ENCODE assay signal across 10 cellular contexts in the genomic region with DNA sequence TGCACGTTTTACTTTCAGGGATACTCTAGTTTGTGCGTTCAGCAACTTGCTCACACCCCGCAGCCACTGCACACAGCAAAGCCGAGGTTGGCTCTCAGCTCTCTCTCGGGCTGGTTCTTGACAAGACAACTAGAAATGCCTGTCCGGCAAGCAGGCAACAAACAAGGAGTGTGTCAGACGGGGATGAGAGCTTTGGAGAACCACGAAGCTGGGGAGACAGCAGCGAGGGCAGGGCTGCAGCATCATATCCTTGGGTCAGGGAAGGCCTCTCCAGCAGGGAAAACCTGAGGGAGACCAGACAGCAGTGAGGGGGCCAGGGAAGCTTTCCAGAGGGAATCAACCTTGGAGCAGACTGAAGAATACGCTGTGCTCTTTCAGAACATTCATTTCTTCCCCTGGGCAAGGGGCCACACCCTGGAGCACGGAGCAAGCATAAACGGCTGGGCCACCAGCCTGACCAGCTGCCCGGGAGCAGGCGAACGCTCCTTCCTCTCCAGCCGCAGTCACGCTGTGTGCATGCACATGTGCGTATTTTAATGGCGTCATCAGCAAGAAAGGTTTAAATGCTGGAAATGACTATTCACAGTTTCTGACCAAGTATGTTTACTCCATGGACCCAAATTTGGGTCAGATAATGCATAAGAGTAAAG. TPM values are rescaled to one million over a fixed set of nuclear protein-coding genes. Genes with fewer than 3 reads are reported as not detected.
DNase-seq lines count a peak whose midpoint lies in the region; ATAC-seq and TF ChIP-seq lines count a peak whose summit lies in the region.
"Had no signal": no experiment of that assay in that cellular context is flagged by ENCODE, and none has a peak within 500 bp of the region (broad histone marks: within the 10 kb centered on the region; RNA-seq: fewer than 3 reads in every experiment).

No MANE protein-coding gene starts in this region.

- H3F3A ChIP-seq in MM.1S (ENCODE audit: insufficient read depth, low read length): peaks cover 9% of the 10 kb centered on the region

- no peak for TF ChIP-seq POLR2A in heart left ventricle (IDR thresholded peaks at IDR 0.05)

- ATAC-seq in CD4-positive, CD25-positive, alpha-beta regulatory T cell (ENCODE audit: low read depth in 2 of 2): no peak
- ATAC-seq in heart left ventricle (peak; percentile 35 to 75 (median 61)), sciatic nerve (peak; percentile 83), GM19035 (IDR thresholded peaks at IDR 0.05; ENCODE audit: unreplicated experiment) (no peak), HG03520 (IDR thresholded peaks at IDR 0.05; ENCODE audit: unreplicated experiment) (no peak)

- TF ChIP-seq CTCF in heart left ventricle (IDR thresholded peaks at IDR 0.05) (no peak), MM.1S (IDR thresholded peaks at IDR 0.05; ENCODE audit: low read length) (no peak)

- no peaks in the 10 kb centered on the region for H3K27me3 Mint-ChIP-seq in CD4-positive, CD25-positive, alpha-beta regulatory T cell
- H3K27me3 Mint-ChIP-seq in activated T-helper 1 cell treated with anti-CD3 and anti-CD28 coated beads, Interleukin-12 subunit alpha, Interleukin-12 subunit beta, Interleukin-2, Interleukin-4 antibody, amounts not matched to agents 30 ng/mL and 10 ng/mL and 1 ng/mL, durations not matched to agents 14 hours and 24 hours and 36 hours (ENCODE audit: insufficient read depth): no peaks in the 10 kb centered on the region

- no peaks in the 10 kb centered on the region for H3K36me3 Mint-ChIP-seq in CD4-positive, CD25-positive, alpha-beta regulatory T cell
- peaks cover 50% of the 10 kb centered on the region for H3K36me3 Mint-ChIP-seq in activated T-helper 1 cell treated with anti-CD3 and anti-CD28 coated beads, Interleukin-12 subunit alpha, Interleukin-12 subunit beta, Interleukin-2, Interleukin-4 antibody, amounts not matched to agents 30 ng/mL and 10 ng/mL and 1 ng/mL, durations not matched to agents 14 hours and 24 hours and 36 hours (ENCODE audit: low read depth)

- peak overlapping the region; percentile 12 to 27 (median 18) for H3K27ac Mint-ChIP-seq in CD4-positive, CD25-positive, alpha-beta regulatory T cell
- H3K27ac Mint-ChIP-seq in activated T-helper 1 cell treated with anti-CD3 and anti-CD28 coated beads, Interleukin-12 subunit alpha, Interleukin-12 subunit beta, Interleukin-2, Interleukin-4 antibody, amounts not matched to agents 30 ng/mL and 10 ng/mL and 1 ng/mL, durations not matched to agents 14 hours and 24 hours and 36 hours: peak overlapping the region; percentile 87
- H3K27ac Mint-ChIP-seq: activated naive CD4-positive, alpha-beta T cell treated with anti-CD3 and anti-CD28 coated beads for 36 hours had no signal

- peaks cover 31% of the 10 kb centered on the region for H3K4me1 ChIP-seq in CD4-positive, CD25-positive, alpha-beta regulatory T cell (ENCODE audit: control insufficient read depth, insufficient read depth, low read length, poor library complexity, severe bottlenecking)
- H3K4me1 ChIP-seq in heart left ventricle (peaks cover 0 to 88% (median 39%) of the 10 kb centered on the region in 12 donors), MM.1S (ENCODE audit: low read length) (peaks cover 14% of the 10 kb centered on the region)

- H3K9me3 ChIP-seq in CD4-positive, CD25-positive, alpha-beta regulatory T cell (ENCODE audit: control insufficient read depth in 2 of 2, low read length in 2 of 2): no peaks in the 10 kb centered on the region
- H3K9me3 ChIP-seq in heart left ventricle (no peaks in the 10 kb centered on the region), MM.1S (replicated peaks; ENCODE audit: insufficient read depth, low read length) (no peaks in the 10 kb centered on the region)

- peak overlapping the region in 1 of 4 donors; percentile 8 for H3K4me3 Mint-ChIP-seq in CD4-positive, CD25-positive, alpha-beta regulatory T cell
- H3K4me3 Mint-ChIP-seq in activated T-helper 1 cell treated with anti-CD3 and anti-CD28 coated beads, Interleukin-12 subunit alpha, Interleukin-12 subunit beta, Interleukin-2, Interleukin-4 antibody, amounts not matched to agents 30 ng/mL and 10 ng/mL and 1 ng/mL, durations not matched to agents 14 hours and 24 hours and 36 hours: peak overlapping the region; percentile 70
- H3K4me3 Mint-ChIP-seq: activated naive CD4-positive, alpha-beta T cell treated with anti-CD3 and anti-CD28 coated beads for 36 hours had no signal

- intact Hi-C loops in activated T-helper 1 cell treated with anti-CD3 and anti-CD28 coated beads, Interleukin-12 subunit alpha, Interleukin-12 subunit beta, Interleukin-2, Interleukin-4 antibody, amounts not matched to agents 30 ng/mL and 10 ng/mL and 1 ng/mL, durations not matched to agents 14 hours and 24 hours and 36 hours (cut with micrococcal nuclease): no loop called here
- intact Hi-C loops in heart left ventricle (cut with DNase I) (loop anchor here in 4 of 10 donors (5.0 to 10.0 kb wide), 4 partner anchors 49 to 178 kb away; no protein-coding TSS in a partner anchor), sciatic nerve (cut with DNase I) (no loop called here)

- no peak for DNase-seq in CD4-positive, CD25-positive, alpha-beta regulatory T cell
- DNase-seq in activated T-helper 1 cell treated with anti-CD3 and anti-CD28 coated beads, Interleukin-12 subunit alpha, Interleukin-12 subunit beta, Interleukin-2, Interleukin-4 antibody, amounts not matched to agents 30 ng/mL and 10 ng/mL and 1 ng/mL, durations not matched to agents 14 hours and 24 hours and 36 hours (ENCODE audit: low spot score): no peak
- peak; percentile 49 to 77 (median 65) for DNase-seq in heart left ventricle
- no peak for DNase-seq in sciatic nerve (ENCODE audit: low spot score)
- no peak for DNase-seq in MM.1S
- no peak for DNase-seq in activated effector memory CD4-positive, alpha-beta T cell treated with anti-CD3 and anti-CD28 coated beads, Interleukin-2, amount 50 U/mL, for 16 hours
- DNase-seq: activated naive CD4-positive, alpha-beta T cell treated with anti-CD3 and anti-CD28 coated beads for 36 hours had no signal

- H3K79me2 ChIP-seq in MM.1S (ENCODE audit: low read length): peaks cover 100% of the 10 kb centered on the region

- WGBS in heart left ventricle, 4 donors: 59 to 76% (median 66%) methylated on average over 12 to 19 of the region's 19 CpGs

- H3K9me3 Mint-ChIP-seq in CD4-positive, CD25-positive, alpha-beta regulatory T cell: no peaks in the 10 kb centered on the region
- H3K9me3 Mint-ChIP-seq in activated T-helper 1 cell treated with anti-CD3 and anti-CD28 coated beads, Interleukin-12 subunit alpha, Interleukin-12 subunit beta, Interleukin-2, Interleukin-4 antibody, amounts not matched to agents 30 ng/mL and 10 ng/mL and 1 ng/mL, durations not matched to agents 14 hours and 24 hours and 36 hours: no peaks in the 10 kb centered on the region
- H3K9me3 Mint-ChIP-seq: activated naive CD4-positive, alpha-beta T cell treated with anti-CD3 and anti-CD28 coated beads for 36 hours; T-helper 1 cell treated with Interleukin-12 subunit alpha and Interleukin-12 subunit beta and Interleukin-4 antibody, amounts not matched to agents 30 μg/mL and 1 μg/mL, for 36 hours had no signal

- peaks cover 36 to 91% (median 61%) of the 10 kb centered on the region in 4 donors for H3K4me1 Mint-ChIP-seq in CD4-positive, CD25-positive, alpha-beta regulatory T cell
- peaks cover 97% of the 10 kb centered on the region for H3K4me1 Mint-ChIP-seq in activated T-helper 1 cell treated with anti-CD3 and anti-CD28 coated beads, Interleukin-12 subunit alpha, Interleukin-12 subunit beta, Interleukin-2, Interleukin-4 antibody, amounts not matched to agents 30 ng/mL and 10 ng/mL and 1 ng/mL, durations not matched to agents 14 hours and 24 hours and 36 hours (ENCODE audit: low read depth)

- no peak overlapping the region for H2AFZ ChIP-seq in MM.1S (ENCODE audit: low read length)

- H3K36me3 ChIP-seq in CD4-positive, CD25-positive, alpha-beta regulatory T cell (ENCODE audit: control insufficient read depth, insufficient read depth, low read length): no peaks in the 10 kb centered on the region
- H3K36me3 ChIP-seq in heart left ventricle (no peaks in the 10 kb centered on the region), MM.1S (replicated peaks; ENCODE audit: insufficient read depth, low read length) (no peaks in the 10 kb centered on the region)

- no peak overlapping the region for H3K27ac ChIP-seq in CD4-positive, CD25-positive, alpha-beta regulatory T cell (ENCODE audit: insufficient read depth, low read length, poor library complexity, severe bottlenecking)
- H3K27ac ChIP-seq in heart left ventricle (peak overlapping the region in 11 of 12 donors; percentile 26 to 87 (median 55)), MM.1S (ENCODE audit: low read length) (no peak overlapping the region)

- no peaks in the 10 kb centered on the region for H4K20me1 ChIP-seq in MM.1S (ENCODE audit: insufficient read depth, low read length)

- H3K9ac ChIP-seq in MM.1S (ENCODE audit: low read length): no peak overlapping the region

- no peak overlapping the region for H3K4me2 ChIP-seq in MM.1S (ENCODE audit: low read depth, low read length)

- H3K4me3 ChIP-seq in CD4-positive, CD25-positive, alpha-beta regulatory T cell (ENCODE audit: low read depth, low read length): no peak overlapping the region
- H3K4me3 ChIP-seq in heart left ventricle: peak overlapping the region in 5 of 12 donors; percentile 1 to 42 (median 25)
- H3K4me3 ChIP-seq in MM.1S (ENCODE audit: low read length): no peak overlapping the region

- H3K9me2 ChIP-seq in MM.1S (replicated peaks; ENCODE audit: insufficient read depth, low read length): no peaks in the 10 kb centered on the region

- H3K27me3 ChIP-seq in CD4-positive, CD25-positive, alpha-beta regulatory T cell (ENCODE audit: control insufficient read depth, insufficient read depth, low read length): no peaks in the 10 kb centered on the region
- no peaks in the 10 kb centered on the region for H3K27me3 ChIP-seq in heart left ventricle
- H3K27me3 ChIP-seq in MM.1S (replicated peaks; ENCODE audit: insufficient read depth, low read length): no peaks in the 10 kb centered on the region

RNA-seq across cellular contexts. Expression of a gene that starts 58.7 kb away (rescaled TPM):
- total RNA-seq in CD4-positive, CD25-positive, alpha-beta regulatory T cell: 24.8 TPM
- polyA plus RNA-seq in CD4-positive, CD25-positive, alpha-beta regulatory T cell: 1 to 10 TPM; 2.4 to 3.8 (median 2.6) TPM
- total RNA-seq in activated T-helper 1 cell treated with anti-CD3 and anti-CD28 coated beads, Interleukin-12 subunit alpha, Interleukin-12 subunit beta, Interleukin-2, Interleukin-4 antibody, amounts not matched to agents 30 ng/mL and 10 ng/mL and 1 ng/mL, durations not matched to agents 14 hours and 24 hours and 36 hours: 76.3 and 78.0 TPM in 2 replicates
- total RNA-seq in heart left ventricle (10 to 100 TPM in 7 of 9 donors, 1 to 10 TPM in 2; 8.7 to 41.3 (median 11.1) TPM), sciatic nerve (53.2 TPM)
- polyA plus RNA-seq in heart left ventricle: 1 to 10 TPM; 5.6 to 8.7 TPM

Comparison
In these comparisons a context has a peak if more than half of its experiments do, and no peak if none do; other contexts are left out.
1. ATAC-seq: peak in heart left ventricle (4 of 4) and sciatic nerve (single experiment); none in CD4-positive, CD25-positive, alpha-beta regulatory T cell (0 of 2), GM19035 (single experiment) and HG03520 (single experiment).
2. DNase-seq: peak in heart left ventricle (5 of 5); none in CD4-positive, CD25-positive, alpha-beta regulatory T cell (0 of 3), activated T-helper 1 cell treated with anti-CD3 and anti-CD28 coated beads, Interleukin-12 subunit alpha, Interleukin-12 subunit beta, Interleukin-2, Interleukin-4 antibody, amounts not matched to agents 30 ng/mL and 10 ng/mL and 1 ng/mL, durations not matched to agents 14 hours and 24 hours and 36 hours (single experiment), sciatic nerve (single experiment), MM.1S (single experiment) and activated effector memory CD4-positive, alpha-beta T cell treated with anti-CD3 and anti-CD28 coated beads, Interleukin-2, amount 50 U/mL, for 16 hours (single experiment).
3. H3K27ac ChIP-seq: peak in heart left ventricle (11 of 12); none in CD4-positive, CD25-positive, alpha-beta regulatory T cell (single experiment) and MM.1S (single experiment).